9 cellular contexts compared by ENCODE assay signal in genomic region chr2:195998070-195998469, GRCh38.
"Had no signal": no experiment of that assay in that cellular context is flagged by ENCODE, and none has a peak within 500 bp of the region (broad histone marks: within the 10 kb centered on the region; RNA-seq: fewer than 3 reads in every experiment).

No MANE protein-coding gene starts in this region.

- H3K4me3 Mint-ChIP-seq: GM23338, H9, HFFc6 had no signal

- DNase-seq: GM23248, GOT3, H7, H9, HCEC 1CT, HFFc6 had no signal

- H3K4me1 ChIP-seq: HAP-1 had no signal

- H3K9me3 Mint-ChIP-seq: GM23338, H9, HFFc6 had no signal

- H3K4me3 ChIP-seq: GM23248, GM23338, HAP-1 had no signal

- H3K9me3 ChIP-seq: HAP-1 had no signal

- H3K27ac ChIP-seq: GM23248 had no signal

- ATAC-seq: GM23338, HCT116 had no signal

- H3K36me3 ChIP-seq: HAP-1 had no signal

- H3K27ac Mint-ChIP-seq: GM23338, H9, HFFc6 had no signal
